ENCODE assay signal across 28 cellular contexts in genomic region chr9:15147471-15147870, GRCh38.
"Had no signal": no experiment of that assay in that cellular context is flagged by ENCODE, and none has a peak within 500 bp of the region (broad histone marks: within the 10 kb centered on the region; RNA-seq: fewer than 3 reads in every experiment).

No MANE protein-coding gene starts in this region.

- H3K36me3 Mint-ChIP-seq: activated naive CD4-positive, alpha-beta T cell treated with anti-CD3 and anti-CD28 coated beads, Interleukin-2, amount 50 U/mL, for 24 hours; naive thymus-derived CD8-positive, alpha-beta T cell; WTC11 had no signal

- DNase-seq: activated CD4-positive, alpha-beta T cell treated with anti-CD3 and anti-CD28 coated beads for 1 hour; activated CD4-positive, alpha-beta T cell treated with anti-CD3 and anti-CD28 coated beads, Interleukin-2, amount 50 U/mL, for 1 hour; activated CD8-positive, alpha-beta T cell treated with anti-CD3 and anti-CD28 coated beads for 36 hours; activated gamma-delta T cell treated with Interleukin-2 at 50 U/mL for 16 hours; activated naive CD8-positive, alpha-beta T cell treated with anti-CD3 and anti-CD28 coated beads, Interleukin-2, amount 50 U/mL, for 24 hours; activated T-cell treated with anti-CD3 and anti-CD28 coated beads, Interleukin-2, amount 50 U/mL, for 4 hours; anterior cingulate cortex; effector memory CD8-positive, alpha-beta T cell; erythroblast; left cardiac atrium; left ventricle myocardium superior; mammary epithelial cell; midbrain; naive thymus-derived CD8-positive, alpha-beta T cell; right lobe of liver; stimulated activated CD4-positive, alpha-beta T cell treated with anti-CD3 and anti-CD28 coated beads, Interleukin-12 subunit alpha, Interleukin-12 subunit beta, amount 100 ng/mL, for 4 hours; stimulated activated CD4-positive, alpha-beta T cell treated with anti-CD3 and anti-CD28 coated beads, Interleukin-4, amount 100 ng/mL, for 1 hour; substantia nigra; T-helper 2 cell; thyroid gland; upper lobe of left lung had no signal

- H3K4me1 ChIP-seq: right lobe of liver, thyroid gland, upper lobe of left lung, vagina had no signal

- H3K27me3 Mint-ChIP-seq: activated CD8-positive, alpha-beta T cell treated with anti-CD3 and anti-CD28 coated beads for 36 hours; activated naive CD8-positive, alpha-beta T cell treated with anti-CD3 and anti-CD28 coated beads, Interleukin-2, amount 50 U/mL, for 24 hours had no signal

- H3K36me3 ChIP-seq: right lobe of liver, thyroid gland, upper lobe of left lung, vagina had no signal

- ATAC-seq: activated CD8-positive, alpha-beta T cell treated with anti-CD3 and anti-CD28 coated beads for 36 hours; activated naive CD8-positive, alpha-beta T cell treated with anti-CD3 and anti-CD28 coated beads, Interleukin-2, amount 50 U/mL, for 24 hours; activated T-cell treated with anti-CD3 and anti-CD28 coated beads, Interleukin-2, amount 50 U/mL, for 4 hours; activated T-helper 17 cell treated with anti-CD3 and anti-CD28 coated beads, Interleukin-2, amount 50 U/mL, for 72 hours; effector memory CD8-positive, alpha-beta T cell; left cardiac atrium; left ventricle myocardium superior; naive thymus-derived CD8-positive, alpha-beta T cell; right lobe of liver; WTC11 had no signal

- H3K4me3 Mint-ChIP-seq: activated CD8-positive, alpha-beta T cell treated with anti-CD3 and anti-CD28 coated beads for 36 hours; activated naive CD4-positive, alpha-beta T cell treated with anti-CD3 and anti-CD28 coated beads, Interleukin-2, amount 50 U/mL, for 24 hours; activated naive CD8-positive, alpha-beta T cell treated with anti-CD3 and anti-CD28 coated beads, Interleukin-2, amount 50 U/mL, for 24 hours; activated T-cell treated with anti-CD3 and anti-CD28 coated beads, Interleukin-2, amount 50 U/mL, for 4 hours; activated T-helper 17 cell treated with anti-CD3 and anti-CD28 coated beads, Interleukin-2, amount 50 U/mL, for 72 hours; effector memory CD8-positive, alpha-beta T cell; naive thymus-derived CD8-positive, alpha-beta T cell; stimulated activated naive CD8-positive, alpha-beta T cell treated with anti-CD3 and anti-CD28 coated beads, Interleukin-15, Interleukin-2, amounts not matched to agents 100 ng/mL and 50 ng/mL, for 24 hours; WTC11 had no signal

- H3K27ac ChIP-seq: coronary artery, right lobe of liver, skin epidermis, thyroid gland, upper lobe of left lung, vagina had no signal

- H3K4me3 ChIP-seq: coronary artery, right lobe of liver, skin epidermis, thyroid gland, upper lobe of left lung, vagina had no signal

- H3K9me3 Mint-ChIP-seq: activated CD8-positive, alpha-beta T cell treated with anti-CD3 and anti-CD28 coated beads for 36 hours; activated naive CD4-positive, alpha-beta T cell treated with anti-CD3 and anti-CD28 coated beads, Interleukin-2, amount 50 U/mL, for 24 hours; activated naive CD8-positive, alpha-beta T cell treated with anti-CD3 and anti-CD28 coated beads, Interleukin-2, amount 50 U/mL, for 24 hours; activated T-cell treated with anti-CD3 and anti-CD28 coated beads, Interleukin-2, amount 50 U/mL, for 4 hours; activated T-helper 17 cell treated with anti-CD3 and anti-CD28 coated beads, Interleukin-2, amount 50 U/mL, for 72 hours; effector memory CD8-positive, alpha-beta T cell; naive thymus-derived CD8-positive, alpha-beta T cell; stimulated activated naive CD8-positive, alpha-beta T cell treated with anti-CD3 and anti-CD28 coated beads, Interleukin-15, Interleukin-2, amounts not matched to agents 100 ng/mL and 50 ng/mL, for 24 hours had no signal

- H3K9me3 ChIP-seq: right lobe of liver, thyroid gland, upper lobe of left lung, vagina had no signal

- H3K4me1 Mint-ChIP-seq: activated naive CD4-positive, alpha-beta T cell treated with anti-CD3 and anti-CD28 coated beads, Interleukin-2, amount 50 U/mL, for 24 hours; activated naive CD8-positive, alpha-beta T cell treated with anti-CD3 and anti-CD28 coated beads, Interleukin-2, amount 50 U/mL, for 24 hours; activated T-helper 17 cell treated with anti-CD3 and anti-CD28 coated beads, Interleukin-2, amount 50 U/mL, for 72 hours had no signal

- H3K27ac Mint-ChIP-seq: activated CD8-positive, alpha-beta T cell treated with anti-CD3 and anti-CD28 coated beads for 36 hours; activated naive CD4-positive, alpha-beta T cell treated with anti-CD3 and anti-CD28 coated beads, Interleukin-2, amount 50 U/mL, for 24 hours; activated naive CD8-positive, alpha-beta T cell treated with anti-CD3 and anti-CD28 coated beads, Interleukin-2, amount 50 U/mL, for 24 hours; activated T-helper 17 cell treated with anti-CD3 and anti-CD28 coated beads, Interleukin-2, amount 50 U/mL, for 72 hours; effector memory CD8-positive, alpha-beta T cell; naive thymus-derived CD8-positive, alpha-beta T cell; stimulated activated naive CD8-positive, alpha-beta T cell treated with anti-CD3 and anti-CD28 coated beads, Interleukin-15, Interleukin-2, amounts not matched to agents 100 ng/mL and 50 ng/mL, for 24 hours; WTC11 had no signal

- H3K27me3 ChIP-seq: right lobe of liver, thyroid gland, upper lobe of left lung, vagina had no signal
